ENCODE assay signal across 8 cellular contexts in genomic region chr14:99393059-99393655, GRCh38.
DNase-seq lines count a peak whose midpoint lies in the region; ATAC-seq and TF ChIP-seq lines count a peak whose summit lies in the region.

No MANE protein-coding gene starts in this region.

- WGBS in adrenal gland, 4 donors, result 73 to 80% (median 76%) methylated on average over 12 of the region's 12 CpGs
- 74 to 78% methylated on average over 12 of the region's 12 CpGs for WGBS in testis, 2 donors

- TF ChIP-seq CTCF in adrenal gland (IDR thresholded peaks at IDR 0.05), result peak in 5 of 6 experiments; percentile 43 to 63 (median 48)
- TF ChIP-seq CTCF in kidney epithelial cell (IDR thresholded peaks at IDR 0.05; ENCODE audit: insufficient read depth, low read length, poor library complexity, severe bottlenecking), result peak; percentile 89
- TF ChIP-seq CTCF in testis (IDR thresholded peaks at IDR 0.05), result peak in 2 of 3 experiments; percentile 38 to 50

- H3K36me3 ChIP-seq in adrenal gland (replicated peaks in 1 of 2) (peaks cover 0 to 11% of the 10 kb centered on the region in 2 donors), kidney epithelial cell (ENCODE audit: control insufficient read depth, insufficient read depth, low read length) (no peaks in the 10 kb centered on the region), testis (ENCODE audit: low read depth, missing control alignments) (no peaks in the 10 kb centered on the region)

- peak; percentile 65 for DNase-seq in NCI-H82 (lab: John Stamatoyannopoulos, UW)
- no peak for DNase-seq in NCI-H82 treated with DMSO at 0.1 percent for 48 hours (lab: John Stamatoyannopoulos, UW; ENCODE audit: unreplicated experiment)
- DNase-seq in NCI-H748 treated with DMSO at 0.1 percent for 48 hours (lab: John Stamatoyannopoulos, UW), result peak; percentile 2
- peak in 4 of 7 donors; percentile 37 to 46 (median 42) for DNase-seq in adrenal gland
- no peak for DNase-seq in kidney epithelial cell (ENCODE audit: low read depth)
- peak; percentile 41 for DNase-seq in testis

- no peaks in the 10 kb centered on the region for H3K27me3 ChIP-seq in adrenal gland
- no peaks in the 10 kb centered on the region for H3K27me3 ChIP-seq in kidney epithelial cell (ENCODE audit: control insufficient read depth, insufficient read depth, low read length)
- H3K27me3 ChIP-seq in testis, result no peaks in the 10 kb centered on the region

- peaks cover 0 to 4% of the 10 kb centered on the region in 2 donors for H3K4me1 ChIP-seq in adrenal gland (replicated peaks in 1 of 2)
- H3K4me1 ChIP-seq in testis, result no peaks in the 10 kb centered on the region

- peak; percentile 59 for ATAC-seq in HG02678 (IDR thresholded peaks at IDR 0.05; ENCODE audit: unreplicated experiment)
- ATAC-seq in HG03439 (IDR thresholded peaks at IDR 0.05; ENCODE audit: unreplicated experiment), result no peak

- no peak overlapping the region for H3K27ac ChIP-seq in adrenal gland
- no peak overlapping the region for H3K27ac ChIP-seq in testis

- no peaks in the 10 kb centered on the region for H3K9me3 ChIP-seq in adrenal gland (replicated peaks in 1 of 3)
- no peaks in the 10 kb centered on the region for H3K9me3 ChIP-seq in testis

- TF ChIP-seq POLR2A in adrenal gland (IDR thresholded peaks at IDR 0.05) (no peak), testis (IDR thresholded peaks at IDR 0.05) (no peak)

- H3K4me3 ChIP-seq in adrenal gland (no peak overlapping the region), kidney epithelial cell (ENCODE audit: low read depth, low read length) (no peak overlapping the region), testis (no peak overlapping the region)

- intact Hi-C loops in adrenal gland (cut with DNase I) (no loop called here), testis (cut with DNase I; ENCODE audit: low total_unique reads) (no loop called here)

Comparison
In these comparisons a context has a peak if more than half of its experiments do, and no peak if none do; other contexts are left out.
1. DNase-seq: peak in NCI-H82 (single experiment), NCI-H748 treated with DMSO at 0.1 percent for 48 hours (single experiment), adrenal gland (4 of 7) and testis (single experiment); none in NCI-H82 treated with DMSO at 0.1 percent for 48 hours (single experiment) and kidney epithelial cell (single experiment).
2. Peak in every context shown above with its lines, with median percentiles within 50 percentile points of each other: CTCF ChIP-seq.